In genomic region chr4:169239236-169239905, GRCh38 we compare ENCODE assay signal across 16 cellular contexts. TPM values are rescaled to one million over a fixed set of nuclear protein-coding genes. Genes with fewer than 3 reads are reported as not detected.
DNase-seq lines count a peak whose midpoint lies in the region; ATAC-seq, FAIRE-seq and TF ChIP-seq lines count a peak whose summit lies in the region.
"Had no signal": no experiment of that assay in that cellular context is flagged by ENCODE, and none has a peak within 500 bp of the region (broad histone marks: within the 10 kb centered on the region; RNA-seq: fewer than 3 reads in every experiment).

No MANE protein-coding gene starts in this region.

- H2BK12ac ChIP-seq in trophoblast cell (ENCODE audit: low read length), result no peak overlapping the region

- H3K4ac ChIP-seq in trophoblast cell (ENCODE audit: low read depth, low read length), result peak overlapping the region; percentile 42

- H3K9ac ChIP-seq in HCT116 (ENCODE audit: low read length), result no peak overlapping the region
- H3K9ac ChIP-seq in endothelial cell of umbilical vein (replicated peaks; ENCODE audit: extremely low read depth, insufficient read depth, low read length), result no peak overlapping the region
- no peak overlapping the region for H3K9ac ChIP-seq in trophoblast cell (ENCODE audit: low read length)

- H2AK5ac ChIP-seq in trophoblast cell (ENCODE audit: low read length), result no peak overlapping the region

- H3K36me3 ChIP-seq in HCT116 (ENCODE audit: control insufficient read depth in 1 of 2, insufficient read depth in 2 of 2, low read length in 2 of 2), result no peaks in the 10 kb centered on the region
- peaks cover 0 to 2% of the 10 kb centered on the region in 2 experiments for H3K36me3 ChIP-seq in endothelial cell of umbilical vein (ENCODE audit: control insufficient read depth in 2 of 2, extremely low read depth in 1 of 2, insufficient read depth in 2 of 2, low read length in 2 of 2)
- H3K36me3 ChIP-seq in trophoblast cell (ENCODE audit: control insufficient read depth in 1 of 2, insufficient read depth in 2 of 2, low read length in 2 of 2), result no peaks in the 10 kb centered on the region

- no peak for DNase-seq in HCT116 (ENCODE audit: low read depth, low spot score)
- peak; percentile 50 for DNase-seq in RPMI7951 (ENCODE audit: low read depth)
- no peak for DNase-seq in endothelial cell of umbilical vein (ENCODE audit: low read depth, low spot score)
- no peak for DNase-seq in trophoblast cell
- no peak for DNase-seq in head of caudate nucleus
- no peak for DNase-seq in cortex of kidney (lab: John Stamatoyannopoulos, UW)
- DNase-seq in lower leg skin (ENCODE audit: low spot score in 2 of 2), result no peak
- DNase-seq: DMS 273 treated with DMSO at 0.1 percent for 48 hours; H9; Kasumi-1; NCI-H1105; NCI-H187; NK-92 treated with Interleukin-12 subunit alpha and Interleukin-12 subunit beta, amount 100 ng/mL, for 24 hours had no signal

- H3K79me2 ChIP-seq in HCT116 (ENCODE audit: insufficient read depth, low read length) (peaks cover 99% of the 10 kb centered on the region), endothelial cell of umbilical vein (ENCODE audit: control insufficient read depth, insufficient read depth, low read length) (peaks cover 95% of the 10 kb centered on the region), trophoblast cell (ENCODE audit: control insufficient read depth, insufficient read depth, low read length, poor library complexity) (peaks cover 9% of the 10 kb centered on the region)

- H3K4me1 ChIP-seq in HCT116 (ENCODE audit: control insufficient read depth in 1 of 2, insufficient read depth in 2 of 2, low read length in 2 of 2), result peaks cover 43 to 82% of the 10 kb centered on the region in 2 experiments
- peaks cover 33% of the 10 kb centered on the region for H3K4me1 ChIP-seq in endothelial cell of umbilical vein (ENCODE audit: control insufficient read depth, extremely low read depth, insufficient read depth, low read length)
- peaks cover 4 to 9% of the 10 kb centered on the region in 2 experiments for H3K4me1 ChIP-seq in trophoblast cell (ENCODE audit: control insufficient read depth in 1 of 2, insufficient read depth in 2 of 2, low read length in 2 of 2)

- no peak overlapping the region for H3K4me3 ChIP-seq in HCT116 (replicated peaks in 1 of 2; ENCODE audit: low read depth in 1 of 2, low read length in 2 of 2)
- no peak overlapping the region for H3K4me3 ChIP-seq in endothelial cell of umbilical vein (replicated peaks in 1 of 3; ENCODE audit: insufficient read depth in 1 of 3, low read depth in 1 of 3, low read length in 3 of 3)
- H3K4me3 ChIP-seq in trophoblast cell (ENCODE audit: low read depth, low read length), result no peak overlapping the region
- no peak overlapping the region for H3K4me3 ChIP-seq in lower leg skin (ENCODE audit: low read depth, poor library complexity, severe bottlenecking)
- H3K4me3 ChIP-seq: A549 had no signal

- no peak for ATAC-seq in HCT116
- no peak for ATAC-seq in GM21717 (IDR thresholded peaks at IDR 0.05; ENCODE audit: unreplicated experiment)

- H3K18ac ChIP-seq in trophoblast cell (ENCODE audit: low read length), result no peak overlapping the region

- CTCF ChIA-PET in HCT116 (lab: Charles Lee), result no interaction called here
- CTCF ChIA-PET in endothelial cell of umbilical vein (lab: Charles Lee), result interaction anchor here (0.6 to 2.8 kb wide), 6 partner anchors 12 to 215 kb away, joined by 3 to 12 read pairs (median 4); no protein-coding TSS in a partner anchor

- RAD21 ChIA-PET in HCT116 (lab: Charles Lee; ENCODE audit: low non-redundant PET in 1 of 2, low total read pairs in 2 of 2, uncharacterized antibody in 2 of 2, unreplicated experiment in 2 of 2), result no interaction called here

- FAIRE-seq in endothelial cell of umbilical vein (lab: Jason Lieb, UNC), result no peak
- FAIRE-seq: A549 had no signal

- intact Hi-C loops in HCT116 (cut with micrococcal nuclease) (no loop called here), endothelial cell of umbilical vein (cut with micrococcal nuclease) (loop anchor here (2.0 kb wide), 1 partner anchor 17 kb away; no protein-coding TSS in a partner anchor), head of caudate nucleus (cut with DNase I) (no loop called here), lower leg skin (cut with DNase I; ENCODE audit: low total_unique reads) (no loop called here)

- TF ChIP-seq CTCF in HCT116 (IDR thresholded peaks at IDR 0.05 in 2 of 3, conservative IDR thresholded peaks at IDR 0.05 in 1 of 3; ENCODE audit: borderline replicate concordance in 1 of 3, insufficient read depth in 1 of 3, low read depth in 2 of 3, low read length in 2 of 3), result no peak
- no peak for TF ChIP-seq CTCF in endothelial cell of umbilical vein (IDR thresholded peaks at IDR 0.05; ENCODE audit: extremely low read depth in 1 of 2, insufficient read depth in 1 of 2, low read depth in 1 of 2, low read length in 2 of 2)
- TF ChIP-seq CTCF in lower leg skin (IDR thresholded peaks at IDR 0.05), result no peak

- H3K27me3 ChIP-seq in HCT116 (ENCODE audit: insufficient read depth, low read length), result no peaks in the 10 kb centered on the region
- H3K27me3 ChIP-seq in endothelial cell of umbilical vein (ENCODE audit: control insufficient read depth in 2 of 2, insufficient read depth in 2 of 2, low read length in 2 of 2), result no peaks in the 10 kb centered on the region
- H3K27me3 ChIP-seq in trophoblast cell (ENCODE audit: insufficient read depth, low read length), result no peaks in the 10 kb centered on the region

- BruUV-seq in HCT116 (replicated peaks; lab: Mats Ljungman, UMichigan), result no TSS peak
- BruUV-seq in endothelial cell of umbilical vein (replicated peaks; lab: Mats Ljungman, UMichigan), result no TSS peak

- H4K8ac ChIP-seq in trophoblast cell (ENCODE audit: low read depth, low read length), result no peak overlapping the region

- H3K9me2 ChIP-seq in HCT116 (ENCODE audit: insufficient read depth), result no peaks in the 10 kb centered on the region

- POLR2A ChIA-PET in HCT116 (lab: Charles Lee) (no interaction called here), endothelial cell of umbilical vein (lab: Charles Lee) (interaction anchor here (1.5 kb wide), 1 partner anchor 16 kb away, joined by 14 read pairs; no protein-coding TSS in a partner anchor)

- TF ChIP-seq POLR2A in HCT116 (IDR thresholded peaks at IDR 0.05; ENCODE audit: borderline replicate concordance, extremely low read depth, insufficient read depth, insufficient read length), result no peak
- no peak for TF ChIP-seq POLR2A in endothelial cell of umbilical vein (IDR thresholded peaks at IDR 0.05; ENCODE audit: low read depth, low read length)
- TF ChIP-seq POLR2A in lower leg skin (IDR thresholded peaks at IDR 0.05), result no peak

- no CpG with 5 or more reads among the region's 7 CpGs for WGBS in trophoblast cell (ENCODE audit: extremely low coverage, insufficient coverage, insufficient read length)
- 63 to 67% methylated on average over 7 of the region's 7 CpGs for WGBS in lower leg skin, 2 donors

- H2BK120ac ChIP-seq in trophoblast cell (ENCODE audit: insufficient read depth, low read length, poor library complexity), result no peak overlapping the region

- peaks cover 2% of the 10 kb centered on the region for H3K79me1 ChIP-seq in trophoblast cell (ENCODE audit: low read length)

- H4K20me1 ChIP-seq in HCT116 (ENCODE audit: insufficient read depth) (peaks cover 12% of the 10 kb centered on the region; the same call in 1 of the 2 replicates), endothelial cell of umbilical vein (replicated peaks; ENCODE audit: control insufficient read depth, extremely low read depth, insufficient read depth, low read length) (peaks cover 3% of the 10 kb centered on the region)

- H4K91ac ChIP-seq in trophoblast cell (ENCODE audit: low read depth, low read length), result no peak overlapping the region

- H3K9me3 ChIP-seq in HCT116 (ENCODE audit: control insufficient read depth in 1 of 2, insufficient read depth in 1 of 2, low read depth in 1 of 2, low read length in 2 of 2), result no peaks in the 10 kb centered on the region
- no peaks in the 10 kb centered on the region for H3K9me3 ChIP-seq in endothelial cell of umbilical vein (replicated peaks; ENCODE audit: control insufficient read depth, insufficient read depth, low read length)
- no peaks in the 10 kb centered on the region for H3K9me3 ChIP-seq in trophoblast cell (ENCODE audit: insufficient read depth, low read depth, low read length)
- H3K9me3 ChIP-seq: A549 had no signal

- dilution Hi-C loops in endothelial cell of umbilical vein (cut with MboI; ENCODE audit: extremely low pct_ligation_motif_present, low sequenced_read_pairs), result no loop called here

- H2AFZ ChIP-seq in HCT116 (ENCODE audit: low read depth, low read length, poor library complexity, severe bottlenecking) (no peak overlapping the region), endothelial cell of umbilical vein (ENCODE audit: low read depth, low read length) (no peak overlapping the region), trophoblast cell (ENCODE audit: insufficient read depth, low read length, poor library complexity) (no peak overlapping the region)

- no peak for TF ChIP-seq RAD21 in HCT116 (IDR thresholded peaks at IDR 0.05; ENCODE audit: low read depth)

- H2BK5ac ChIP-seq in trophoblast cell (ENCODE audit: low read depth, low read length, poor library complexity), result no peak overlapping the region

- H4K12ac ChIP-seq in trophoblast cell (ENCODE audit: low read depth, low read length), result no peak overlapping the region

- H3K23ac ChIP-seq in trophoblast cell (ENCODE audit: low read length), result no peak overlapping the region

- H3K4me2 ChIP-seq in HCT116 (ENCODE audit: low read length) (peak overlapping the region; percentile 7; the same call in 1 of the 2 replicates), endothelial cell of umbilical vein (ENCODE audit: insufficient read depth, low read length) (peak overlapping the region; percentile 26), trophoblast cell (ENCODE audit: low read length) (no peak overlapping the region)
- H3K4me2 ChIP-seq: A549 had no signal

- H3K14ac ChIP-seq in trophoblast cell (ENCODE audit: low read length), result no peak overlapping the region

- no peak overlapping the region for H3K27ac ChIP-seq in HCT116 (ENCODE audit: low read depth, low read length)
- H3K27ac ChIP-seq in endothelial cell of umbilical vein (ENCODE audit: insufficient read depth, low read depth, low read length), result no peak overlapping the region
- no peak overlapping the region for H3K27ac ChIP-seq in trophoblast cell (ENCODE audit: low read depth, low read length)

- H3K9me1 ChIP-seq in endothelial cell of umbilical vein (replicated peaks; ENCODE audit: control insufficient read depth, extremely low read depth, insufficient read depth, low read length), result no peaks in the 10 kb centered on the region

RNA-seq across cellular contexts. Expression of gene SH3RF1, which starts 31.4 kb away (rescaled TPM):
- total RNA-seq in HCT116 (2021; ENCODE audit: unreplicated experiment), result 59.5 TPM
- 23.7 and 24.4 TPM in 2 replicates for polyA plus RNA-seq in HCT116 (2012)
- total RNA-seq in RPMI7951 (2014; rRNA removed; shearing (Covaris generic)), result 6.3 and 9.4 TPM in 2 replicates
- total RNA-seq in endothelial cell of umbilical vein, result 24.3 and 24.9 TPM in 2 replicates
- polyA plus RNA-seq in endothelial cell of umbilical vein, result 16.2 and 16.7 TPM in 2 replicates
- polyA plus RNA-seq in endothelial cell of umbilical vein (2011; cell fraction: cytosol; rRNA removed), result 11.5 and 13.4 TPM in 2 replicates
- 21.1 and 23.1 TPM in 2 replicates for polyA plus RNA-seq in endothelial cell of umbilical vein (2011; cell fraction: nucleus; rRNA removed)
- 12.8 and 15.2 TPM in 2 replicates for polyA plus RNA-seq in endothelial cell of umbilical vein (2012)
- 59.1 and 61.5 TPM in 2 replicates for polyA minus RNA-seq in endothelial cell of umbilical vein
- polyA minus RNA-seq in endothelial cell of umbilical vein (2011; cell fraction: cytosol; rRNA and poly(A)+ RNA removed), result 24.1 TPM
- 80.9 and 111 TPM in 2 replicates for polyA minus RNA-seq in endothelial cell of umbilical vein (2011; cell fraction: nucleus; rRNA and poly(A)+ RNA removed)
- 13.7 and 14.0 TPM in 2 replicates for polyA plus RNA-seq in trophoblast cell (2013)
- 10 to 100 TPM in 3 of 4 donors, 1 to 10 TPM in 1; 8.5 to 14.2 (median 12.0) TPM for total RNA-seq in lower leg skin
- total RNA-seq: OCI-LY7 had no signal
